Comparison of ENCODE assay signal across 14 cellular contexts in genomic region chrX:574830-575229, GRCh38. TPM values are rescaled to one million over a fixed set of nuclear protein-coding genes. Genes with fewer than 3 reads are reported as not detected.
DNase-seq lines count a peak whose midpoint lies in the region; ATAC-seq and TF ChIP-seq lines count a peak whose summit lies in the region.
"Had no signal": no experiment of that assay in that cellular context is flagged by ENCODE, and none has a peak within 500 bp of the region (broad histone marks: within the 10 kb centered on the region; RNA-seq: fewer than 3 reads in every experiment).

No MANE protein-coding gene starts in this region.

- H4K20me1 ChIP-seq in neural progenitor cell (ENCODE audit: low read depth): no peaks in the 10 kb centered on the region
- H4K20me1 ChIP-seq: BLaER1 treated with 17β-estradiol and CSF1 and Interleukin-3, amounts not matched to agents 10 nM and 100 nM had no signal

- H3K4me3 ChIP-seq in lung (no peak overlapping the region), neural progenitor cell (no peak overlapping the region)
- H3K4me3 ChIP-seq: BLaER1 treated with 17β-estradiol and CSF1 and Interleukin-3, amounts not matched to agents 10 nM and 100 nM; HAP-1 had no signal

- no peaks in the 10 kb centered on the region for H3K36me3 Mint-ChIP-seq in activated CD4-positive, alpha-beta T cell treated with anti-CD3 and anti-CD28 coated beads for 36 hours (ENCODE audit: low read depth)
- H3K36me3 Mint-ChIP-seq in activated CD8-positive, alpha-beta T cell treated with anti-CD3 and anti-CD28 coated beads for 36 hours (ENCODE audit: low read depth): no peaks in the 10 kb centered on the region
- no peaks in the 10 kb centered on the region for H3K36me3 Mint-ChIP-seq in stimulated activated effector memory CD8-positive, alpha-beta T cell treated with anti-CD3 and anti-CD28 coated beads, Interleukin-12 subunit alpha, Interleukin-12 subunit beta, amount 100 ng/mL, for 72 hours
- no peaks in the 10 kb centered on the region for H3K36me3 Mint-ChIP-seq in neural progenitor cell
- H3K36me3 Mint-ChIP-seq: CD4-positive, CD25-positive, alpha-beta regulatory T cell had no signal

- H3K9ac ChIP-seq in neural progenitor cell: no peak overlapping the region
- H3K9ac ChIP-seq: BLaER1 treated with 17β-estradiol and CSF1 and Interleukin-3, amounts not matched to agents 10 nM and 100 nM had no signal

- TF ChIP-seq CTCF in activated CD8-positive, alpha-beta T cell treated with anti-CD3 and anti-CD28 coated beads for 36 hours (IDR thresholded peaks at IDR 0.05): no peak
- TF ChIP-seq CTCF in lung (IDR thresholded peaks at IDR 0.05; ENCODE audit: control extremely low read depth, extremely low read depth): no peak
- TF ChIP-seq CTCF in neural progenitor cell (IDR thresholded peaks at IDR 0.05): no peak

- no peaks in the 10 kb centered on the region for H3K79me2 ChIP-seq in neural progenitor cell (ENCODE audit: low read depth)

- peaks cover 4% of the 10 kb centered on the region for H3K27me3 ChIP-seq in lung (ENCODE audit: control insufficient read depth, insufficient read depth)
- peaks cover 28% of the 10 kb centered on the region for H3K27me3 ChIP-seq in neural progenitor cell
- H3K27me3 ChIP-seq: BLaER1 treated with 17β-estradiol and CSF1 and Interleukin-3, amounts not matched to agents 10 nM and 100 nM had no signal

- peaks cover 15% of the 10 kb centered on the region for H3F3A ChIP-seq in neural progenitor cell (ENCODE audit: low read depth)

- H3K9me3 ChIP-seq in lung (ENCODE audit: control insufficient read depth in 2 of 2, insufficient read depth in 1 of 2, low read length in 1 of 2) (peaks cover 0 to 16% of the 10 kb centered on the region in 2 donors), neural progenitor cell (ENCODE audit: low read depth) (no peaks in the 10 kb centered on the region)
- H3K9me3 ChIP-seq: HAP-1 had no signal

- H3K4me3 Mint-ChIP-seq in activated CD4-positive, alpha-beta T cell treated with anti-CD3 and anti-CD28 coated beads for 36 hours: no peak overlapping the region
- H3K4me3 Mint-ChIP-seq in activated CD8-positive, alpha-beta T cell treated with anti-CD3 and anti-CD28 coated beads for 36 hours: no peak overlapping the region
- H3K4me3 Mint-ChIP-seq in stimulated activated effector memory CD8-positive, alpha-beta T cell treated with anti-CD3 and anti-CD28 coated beads, Interleukin-12 subunit alpha, Interleukin-12 subunit beta, amount 100 ng/mL, for 72 hours: no peak overlapping the region
- H3K4me3 Mint-ChIP-seq in neural progenitor cell: no peak overlapping the region

- peaks cover 3% of the 10 kb centered on the region for H3K27me3 Mint-ChIP-seq in activated CD4-positive, alpha-beta T cell treated with anti-CD3 and anti-CD28 coated beads for 36 hours
- peaks cover 3% of the 10 kb centered on the region for H3K27me3 Mint-ChIP-seq in activated CD8-positive, alpha-beta T cell treated with anti-CD3 and anti-CD28 coated beads for 36 hours
- H3K27me3 Mint-ChIP-seq in neural progenitor cell (ENCODE audit: insufficient read depth, low read depth): peaks cover 12% of the 10 kb centered on the region
- H3K27me3 Mint-ChIP-seq: CD4-positive, CD25-positive, alpha-beta regulatory T cell had no signal

- no peak overlapping the region for H2AFZ ChIP-seq in neural progenitor cell (replicated peaks)

- intact Hi-C loops in activated CD4-positive, alpha-beta T cell treated with anti-CD3 and anti-CD28 coated beads for 36 hours (cut with DNase I, micrococcal nuclease): loop anchor here in 1 of 2 experiments (5.0 to 10.0 kb wide), 3 partner anchors 150 to 1082 kb away; no protein-coding TSS in a partner anchor
- intact Hi-C loops in activated CD8-positive, alpha-beta T cell treated with anti-CD3 and anti-CD28 coated beads for 36 hours (cut with micrococcal nuclease): no loop called here

- DNase-seq in activated CD4-positive, alpha-beta T cell treated with anti-CD3 and anti-CD28 coated beads for 36 hours: peak; percentile 13
- DNase-seq in activated CD4-positive, alpha-beta T cell treated with anti-CD3 and anti-CD28 coated beads for 48 hours: no peak
- DNase-seq in activated CD8-positive, alpha-beta T cell treated with anti-CD3 and anti-CD28 coated beads for 36 hours: peak; percentile 3
- DNase-seq in lung (ENCODE audit: low spot score): peak; percentile 10
- peak in 1 of 2 donors; percentile 51 for DNase-seq in stimulated activated effector memory CD8-positive, alpha-beta T cell treated with anti-CD3 and anti-CD28 coated beads, Interleukin-12 subunit alpha, Interleukin-12 subunit beta, amount 100 ng/mL, for 72 hours (ENCODE audit: low spot score in 2 of 2)
- no peak for DNase-seq in neural progenitor cell (ENCODE audit: low spot score)
- DNase-seq: ACHN, DMS53, GF-D8 had no signal

- CTCF ChIA-PET in activated CD4-positive, alpha-beta T cell treated with anti-CD3 and anti-CD28 coated beads for 36 hours (lab: Charles Lee): no interaction called here
- CTCF ChIA-PET in activated CD8-positive, alpha-beta T cell treated with anti-CD3 and anti-CD28 coated beads for 36 hours (lab: Charles Lee): no interaction called here

- H3K27ac Mint-ChIP-seq in activated CD4-positive, alpha-beta T cell treated with anti-CD3 and anti-CD28 coated beads for 36 hours: no peak overlapping the region
- H3K27ac Mint-ChIP-seq in activated CD8-positive, alpha-beta T cell treated with anti-CD3 and anti-CD28 coated beads for 36 hours: no peak overlapping the region
- no peak overlapping the region for H3K27ac Mint-ChIP-seq in stimulated activated effector memory CD8-positive, alpha-beta T cell treated with anti-CD3 and anti-CD28 coated beads, Interleukin-12 subunit alpha, Interleukin-12 subunit beta, amount 100 ng/mL, for 72 hours
- no peak overlapping the region for H3K27ac Mint-ChIP-seq in neural progenitor cell
- H3K27ac Mint-ChIP-seq: CD4-positive, CD25-positive, alpha-beta regulatory T cell had no signal

- H3K4me2 ChIP-seq in neural progenitor cell: no peak overlapping the region

- 71 to 72% methylated on average over 6 of the region's 6 CpGs for WGBS in lung, 2 donors

- H3K4me1 ChIP-seq in lung (ENCODE audit: control insufficient read depth in 2 of 2, insufficient read depth in 2 of 2, low read length in 2 of 2): peaks cover 0 to 1% of the 10 kb centered on the region in 2 donors
- H3K4me1 ChIP-seq in neural progenitor cell: no peaks in the 10 kb centered on the region
- H3K4me1 ChIP-seq: HAP-1 had no signal

- peaks cover 23% of the 10 kb centered on the region for H3K9me3 Mint-ChIP-seq in activated CD4-positive, alpha-beta T cell treated with anti-CD3 and anti-CD28 coated beads for 36 hours (ENCODE audit: low read depth)
- peaks cover 8% of the 10 kb centered on the region for H3K9me3 Mint-ChIP-seq in activated CD8-positive, alpha-beta T cell treated with anti-CD3 and anti-CD28 coated beads for 36 hours
- peaks cover 26% of the 10 kb centered on the region for H3K9me3 Mint-ChIP-seq in stimulated activated effector memory CD8-positive, alpha-beta T cell treated with anti-CD3 and anti-CD28 coated beads, Interleukin-12 subunit alpha, Interleukin-12 subunit beta, amount 100 ng/mL, for 72 hours
- H3K9me3 Mint-ChIP-seq in neural progenitor cell: no peaks in the 10 kb centered on the region

- H3K27ac ChIP-seq in lung (ENCODE audit: low read depth in 1 of 2, low read length in 1 of 2): no peak overlapping the region
- H3K27ac ChIP-seq in neural progenitor cell: no peak overlapping the region
- H3K27ac ChIP-seq: BLaER1 treated with 17β-estradiol and CSF1 and Interleukin-3, amounts not matched to agents 10 nM and 100 nM had no signal

- H3K36me3 ChIP-seq in lung (ENCODE audit: control insufficient read depth in 2 of 2, insufficient read depth in 2 of 2, low read length in 2 of 2): no peaks in the 10 kb centered on the region
- H3K36me3 ChIP-seq in neural progenitor cell: no peaks in the 10 kb centered on the region
- H3K36me3 ChIP-seq: BLaER1 treated with 17β-estradiol and CSF1 and Interleukin-3, amounts not matched to agents 10 nM and 100 nM; HAP-1 had no signal

- no peak for ATAC-seq in activated CD4-positive, alpha-beta T cell treated with anti-CD3 and anti-CD28 coated beads for 36 hours
- ATAC-seq in activated CD8-positive, alpha-beta T cell treated with anti-CD3 and anti-CD28 coated beads for 36 hours: no peak
- ATAC-seq in lung (ENCODE audit: insufficient read depth, low FRiP score) (no peak), HG03432 (IDR thresholded peaks at IDR 0.05; ENCODE audit: unreplicated experiment) (no peak)
- peak; percentile 45 for ATAC-seq in stimulated activated effector memory CD8-positive, alpha-beta T cell treated with anti-CD3 and anti-CD28 coated beads, Interleukin-12 subunit alpha, Interleukin-12 subunit beta, amount 100 ng/mL, for 72 hours

- POLR2A ChIA-PET in activated CD4-positive, alpha-beta T cell treated with anti-CD3 and anti-CD28 coated beads for 36 hours (lab: Charles Lee): no interaction called here
- POLR2A ChIA-PET in activated CD8-positive, alpha-beta T cell treated with anti-CD3 and anti-CD28 coated beads for 36 hours (lab: Charles Lee): no interaction called here

- no peaks in the 10 kb centered on the region for H3K4me1 Mint-ChIP-seq in activated CD4-positive, alpha-beta T cell treated with anti-CD3 and anti-CD28 coated beads for 36 hours
- no peaks in the 10 kb centered on the region for H3K4me1 Mint-ChIP-seq in activated CD8-positive, alpha-beta T cell treated with anti-CD3 and anti-CD28 coated beads for 36 hours (ENCODE audit: low read depth)
- no peaks in the 10 kb centered on the region for H3K4me1 Mint-ChIP-seq in stimulated activated effector memory CD8-positive, alpha-beta T cell treated with anti-CD3 and anti-CD28 coated beads, Interleukin-12 subunit alpha, Interleukin-12 subunit beta, amount 100 ng/mL, for 72 hours
- no peaks in the 10 kb centered on the region for H3K4me1 Mint-ChIP-seq in neural progenitor cell
- H3K4me1 Mint-ChIP-seq: CD4-positive, CD25-positive, alpha-beta regulatory T cell had no signal

RNA-seq across cellular contexts. Expression of gene SHOX, which starts 55.8 kb away (rescaled TPM):
- not detected for total RNA-seq in activated CD4-positive, alpha-beta T cell treated with anti-CD3 and anti-CD28 coated beads for 36 hours
- total RNA-seq in activated CD8-positive, alpha-beta T cell treated with anti-CD3 and anti-CD28 coated beads for 36 hours: not detected
- total RNA-seq in lung (not detected), neural progenitor cell (ENCODE audit: low replicate concordance) (not detected in 2 replicates)
- polyA plus RNA-seq in lung: not detected
- total RNA-seq: A172; CD4-positive, CD25-positive, alpha-beta regulatory T cell had no signal
- polyA plus RNA-seq: CD4-positive, CD25-positive, alpha-beta regulatory T cell had no signal

Comparison
In these comparisons a context has a peak if more than half of its experiments do, and no peak if none do; other contexts are left out.
1. DNase-seq: peak in activated CD4-positive, alpha-beta T cell treated with anti-CD3 and anti-CD28 coated beads for 36 hours (single experiment), activated CD8-positive, alpha-beta T cell treated with anti-CD3 and anti-CD28 coated beads for 36 hours (single experiment) and lung (single experiment); none in activated CD4-positive, alpha-beta T cell treated with anti-CD3 and anti-CD28 coated beads for 48 hours (single experiment) and neural progenitor cell (single experiment).